1 cellular context compared by ENCODE assay signal in the genomic region with DNA sequence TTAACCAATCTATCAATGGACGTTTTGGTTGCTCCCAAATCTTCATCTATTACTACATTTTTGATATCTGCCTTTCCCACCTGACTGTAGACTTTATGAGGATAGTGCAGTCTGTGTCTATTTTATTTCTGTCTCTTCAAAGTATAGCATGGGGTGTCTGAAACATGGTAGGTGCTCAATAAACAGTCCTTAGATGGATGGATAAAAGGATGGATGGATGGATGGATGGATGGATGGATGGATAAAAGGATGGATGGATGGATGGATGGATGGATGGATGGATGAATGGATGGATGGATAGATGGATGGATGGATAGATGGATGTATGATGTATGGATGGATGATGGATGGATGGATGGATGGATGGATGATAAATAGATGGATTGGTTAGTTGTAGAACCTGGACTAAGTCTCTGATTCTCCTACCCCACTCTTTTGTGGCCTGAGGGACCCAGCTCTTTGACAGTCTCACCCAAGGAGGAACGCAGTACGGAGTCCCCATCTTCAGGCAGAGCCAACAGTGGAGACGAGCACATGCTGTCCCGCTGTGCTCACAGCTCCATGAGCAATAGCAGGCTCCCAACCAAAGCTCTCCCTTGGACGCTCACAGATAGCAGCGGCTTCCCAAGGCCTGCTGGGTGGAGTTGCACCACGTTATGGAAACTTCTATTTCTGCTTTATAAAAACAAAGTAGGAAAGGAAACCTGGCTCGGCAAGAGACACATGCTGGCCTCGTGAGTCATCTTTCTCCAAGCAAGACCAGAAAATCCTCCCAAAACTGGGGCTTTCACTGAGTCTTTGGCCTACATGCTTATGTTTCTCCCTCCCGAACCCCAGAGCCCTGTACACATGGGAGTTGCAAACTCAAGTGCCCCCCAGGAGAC.
A peak's percentile ranks its signal among the peaks of the same experiment; 100 is the strongest.
TF ChIP-seq lines count a peak whose summit lies in the region.

No MANE protein-coding gene starts in this region.

TF ChIP-seq in IMR-90, 13 proteins besides CTCF, POLR2A, EP300 and RAD21 (continued from another document):
- TF ChIP-seq CEBPB (IDR thresholded peaks at IDR 0.05; ENCODE audit: low read depth, low read length) = peak; percentile 67
